In genomic region chr4:132493476-132493875, GRCh38 we compare ENCODE assay signal across 19 cellular contexts.
"Had no signal": no experiment of that assay in that cellular context is flagged by ENCODE, and none has a peak within 500 bp of the region (broad histone marks: within the 10 kb centered on the region; RNA-seq: fewer than 3 reads in every experiment).

No MANE protein-coding gene starts in this region.

- H3K4me1 ChIP-seq: breast epithelium, tibial artery had no signal

- H3K27ac Mint-ChIP-seq: endodermal cell; memory B cell; naive thymus-derived CD8-positive, alpha-beta T cell; progenitor cell of endocrine pancreas had no signal

- H3K4me3 ChIP-seq: breast epithelium, dorsolateral prefrontal cortex, skin epidermis, tibial artery had no signal

- H3K36me3 ChIP-seq: breast epithelium, tibial artery had no signal

- H3K4me1 Mint-ChIP-seq: memory B cell; naive thymus-derived CD8-positive, alpha-beta T cell had no signal

- H3K27me3 ChIP-seq: breast epithelium, dorsolateral prefrontal cortex, tibial artery had no signal

- H3K36me3 Mint-ChIP-seq: memory B cell; naive thymus-derived CD8-positive, alpha-beta T cell had no signal

- H3K27ac ChIP-seq: breast epithelium, dorsolateral prefrontal cortex, skin epidermis, tibial artery had no signal

- H3K27me3 Mint-ChIP-seq: memory B cell; naive thymus-derived CD8-positive, alpha-beta T cell; progenitor cell of endocrine pancreas had no signal

- H3K4me3 Mint-ChIP-seq: endodermal cell; memory B cell; naive thymus-derived CD8-positive, alpha-beta T cell had no signal

- ATAC-seq: left lobe of liver; naive thymus-derived CD8-positive, alpha-beta T cell; right cardiac atrium had no signal

- DNase-seq: activated CD4-positive, alpha-beta T cell treated with anti-CD3 and anti-CD28 coated beads, Interleukin-2, amount 50 U/mL, for 4 hours; activated CD4-positive, CD25-positive, alpha-beta regulatory T cell treated with anti-CD3 and anti-CD28 coated beads, Interleukin-2, amount 50 U/mL, for 72 hours; activated naive CD4-positive, alpha-beta T cell treated with Interleukin-2 at 50 U/mL for 16 hours; activated T-cell treated with anti-CD3 and anti-CD28 coated beads for 4 hours; aorta; cerebellar nuclear complex; dorsolateral prefrontal cortex; endodermal cell; naive thymus-derived CD8-positive, alpha-beta T cell; right cardiac atrium; stimulated activated CD4-positive, alpha-beta T cell treated with anti-CD3 and anti-CD28 coated beads, Interleukin-15, amount 100 ng/mL, for 24 hours; stimulated activated CD4-positive, alpha-beta T cell treated with anti-CD3 and anti-CD28 coated beads, Interleukin-4, amount 100 ng/mL, for 1 hour; stimulated activated naive CD4-positive, alpha-beta T cell; tibial artery had no signal
